In the genomic region with DNA sequence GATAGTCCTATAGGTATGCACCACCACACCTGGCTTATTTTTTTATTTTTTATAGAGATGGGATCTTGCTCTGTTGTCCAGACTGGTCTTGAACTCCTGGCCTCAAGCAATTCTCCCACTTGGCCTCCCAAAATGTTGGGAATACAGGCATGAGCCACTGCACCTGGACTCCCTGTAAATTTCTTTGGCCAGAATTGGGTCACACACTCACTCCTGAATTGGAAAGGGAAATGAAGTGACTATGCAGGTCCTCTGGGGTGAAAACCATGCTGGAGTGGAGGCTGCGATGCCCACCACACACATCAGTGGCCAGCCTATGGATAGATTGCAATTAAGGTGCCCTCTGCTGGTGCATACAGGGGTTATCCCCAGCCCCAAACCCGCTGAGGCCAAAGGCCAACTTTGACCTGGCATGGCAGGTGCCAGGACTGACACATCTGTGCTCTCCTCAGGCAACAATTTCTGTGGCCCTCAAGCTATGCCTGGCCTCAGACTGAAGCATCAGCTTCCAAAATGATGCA, we compare ENCODE assay signal across 14 cellular contexts.
DNase-seq lines count a peak whose midpoint lies in the region; ATAC-seq, FAIRE-seq and TF ChIP-seq lines count a peak whose summit lies in the region.
"Had no signal": no experiment of that assay in that cellular context is flagged by ENCODE, and none has a peak within 500 bp of the region (broad histone marks: within the 10 kb centered on the region; RNA-seq: fewer than 3 reads in every experiment).

No MANE protein-coding gene starts in this region.

- WGBS in right cardiac atrium: 75% methylated on average over 2 of the region's 2 CpGs

- H3K9me3 ChIP-seq in lower lobe of right lung (no peaks in the 10 kb centered on the region), right cardiac atrium (ENCODE audit: control insufficient read depth, low read length) (no peaks in the 10 kb centered on the region)
- H3K9me3 ChIP-seq: SJSA1 had no signal

- H3K27ac ChIP-seq in lower lobe of right lung: no peak overlapping the region
- no peak overlapping the region for H3K27ac ChIP-seq in right cardiac atrium (ENCODE audit: low read length)
- H3K27ac ChIP-seq: SJSA1 had no signal

- H3K27me3 ChIP-seq in lower lobe of right lung (ENCODE audit: low read depth): no peaks in the 10 kb centered on the region
- no peaks in the 10 kb centered on the region for H3K27me3 ChIP-seq in right cardiac atrium (ENCODE audit: control insufficient read depth, insufficient read depth)
- H3K27me3 ChIP-seq: SJSA1 had no signal

- DNase-seq in ELR (ENCODE audit: low read depth) (peak; percentile 26), HTR-8/SVneo (ENCODE audit: insufficient read length, low spot score) (no peak), astrocyte of the spinal cord (ENCODE audit: low read depth, low spot score) (no peak), lower lobe of right lung (no peak), nucleus accumbens (lab: John Stamatoyannopoulos, UW) (no peak), right cardiac atrium (no peak)
- DNase-seq: activated CD4-positive, alpha-beta T cell treated with anti-CD3 and anti-CD28 coated beads, Interleukin-2, amount 50 U/mL, for 1 hour; DMS79 treated with DMSO at 0.1 percent for 48 hours; hypothalamus; KBM-7; small intestine had no signal

- no peak overlapping the region for H3K4me3 ChIP-seq in astrocyte of the spinal cord (ENCODE audit: low read depth, low read length)
- no peak overlapping the region for H3K4me3 ChIP-seq in lower lobe of right lung
- no peak overlapping the region for H3K4me3 ChIP-seq in right cardiac atrium (ENCODE audit: low read length)
- H3K4me3 ChIP-seq: SJSA1 had no signal

- peak; percentile 98 for FAIRE-seq in HTR-8/SVneo (lab: Jason Lieb, UNC)
- FAIRE-seq: small intestine had no signal

- ATAC-seq in lower lobe of right lung (no peak), HG02610 (IDR thresholded peaks at IDR 0.05; ENCODE audit: unreplicated experiment) (no peak), right cardiac atrium (no peak), HG03025 (IDR thresholded peaks at IDR 0.05; ENCODE audit: low FRiP score, unreplicated experiment) (no peak)

- no peaks in the 10 kb centered on the region for H3K36me3 ChIP-seq in lower lobe of right lung
- H3K36me3 ChIP-seq: SJSA1 had no signal

- intact Hi-C loops in lower lobe of right lung (cut with DNase I): no loop called here
- intact Hi-C loops in right cardiac atrium (cut with DNase I): no loop called here

- H3K4me1 ChIP-seq in lower lobe of right lung: peaks cover 37% of the 10 kb centered on the region
- H3K4me1 ChIP-seq in right cardiac atrium (ENCODE audit: control insufficient read depth, insufficient read depth, low read length): peaks cover 13% of the 10 kb centered on the region

- in situ Hi-C loops in astrocyte of the spinal cord (cut with HindIII; ENCODE audit: low sequenced_read_pairs): no loop called here

- TF ChIP-seq CTCF in astrocyte of the spinal cord (IDR thresholded peaks at IDR 0.05; ENCODE audit: low read depth, low read length) (peak; percentile 31), lower lobe of right lung (IDR thresholded peaks at IDR 0.05) (peak; percentile 12)
